ENCODE assay signal across 17 cellular contexts in the genomic region with DNA sequence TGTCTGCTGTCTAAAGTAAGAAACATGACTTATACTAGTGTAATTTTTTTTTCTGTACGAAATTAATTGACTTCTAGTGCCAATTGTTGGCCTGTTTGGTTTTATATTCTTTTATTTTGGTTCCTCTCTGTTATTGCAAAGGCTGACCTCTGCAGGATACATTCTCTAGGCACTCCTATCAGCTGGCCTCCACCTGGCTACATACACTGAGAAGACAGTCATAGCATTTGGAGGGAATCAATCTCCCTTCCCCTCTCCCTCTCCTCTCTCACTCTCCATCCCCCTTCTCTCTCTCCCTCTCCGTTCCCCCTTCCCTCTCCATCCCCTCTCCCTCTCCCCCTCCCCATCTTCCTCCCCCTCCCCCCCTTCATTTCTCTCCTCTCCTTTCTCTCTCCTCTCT.
"Had no signal": no experiment of that assay in that cellular context is flagged by ENCODE, and none has a peak within 500 bp of the region (broad histone marks: within the 10 kb centered on the region; RNA-seq: fewer than 3 reads in every experiment).

No MANE protein-coding gene starts in this region.

- H3K27ac Mint-ChIP-seq: activated CD4-positive, alpha-beta T cell treated with anti-CD3 and anti-CD28 coated beads, Interleukin-2, amount 10 ng/mL, durations not matched to agents 7 days and 5 days; activated naive CD8-positive, alpha-beta T cell had no signal

- H3K27ac ChIP-seq: ovary, psoas muscle, skin epidermis, thoracic aorta, upper lobe of right lung had no signal

- ATAC-seq: psoas muscle, right cardiac atrium, upper lobe of right lung had no signal

- H3K27me3 Mint-ChIP-seq: activated CD4-positive, alpha-beta T cell treated with anti-CD3 and anti-CD28 coated beads, Interleukin-2, amount 10 ng/mL, durations not matched to agents 7 days and 5 days; activated naive CD8-positive, alpha-beta T cell had no signal

- H3K9me3 ChIP-seq: ovary, psoas muscle, thoracic aorta, upper lobe of right lung had no signal

- H3K27me3 ChIP-seq: ovary, upper lobe of right lung had no signal

- H3K4me3 Mint-ChIP-seq: activated CD4-positive, alpha-beta T cell treated with anti-CD3 and anti-CD28 coated beads, Interleukin-2, amount 10 ng/mL, durations not matched to agents 7 days and 5 days; activated naive CD8-positive, alpha-beta T cell had no signal

- H3K4me1 ChIP-seq: psoas muscle, upper lobe of right lung had no signal

- DNase-seq: activated CD4-positive, alpha-beta T cell treated with anti-CD3 and anti-CD28 coated beads, Interleukin-2, amount 10 ng/mL, durations not matched to agents 7 days and 5 days; activated CD4-positive, CD25-positive, alpha-beta regulatory T cell; activated CD8-positive, alpha-beta memory T cell treated with anti-CD3 and anti-CD28 coated beads, Interleukin-2, amount 50 U/mL, for 4 hours; activated gamma-delta T cell treated with Interleukin-2 at 50 U/mL for 16 hours; activated T-cell treated with anti-CD3 and anti-CD28 coated beads, Interleukin-2, amount 50 U/mL, for 48 hours; dermis blood vessel endothelial cell; effector memory CD4-positive, alpha-beta T cell; hypothalamus; ovary; psoas muscle; right cardiac atrium; stimulated activated CD4-positive, alpha-beta T cell treated with anti-CD3 and anti-CD28 coated beads, Interleukin-15, amount 100 ng/mL, for 24 hours; stimulated activated CD4-positive, alpha-beta T cell treated with anti-CD3 and anti-CD28 coated beads, Interleukin-2, amount 100 ng/mL, for 48 hours; upper lobe of right lung had no signal

- H3K36me3 ChIP-seq: ovary, thoracic aorta, upper lobe of right lung had no signal

- H3K4me3 ChIP-seq: ovary, psoas muscle, skin epidermis, thoracic aorta, upper lobe of right lung had no signal

- H3K9me3 Mint-ChIP-seq: activated CD4-positive, alpha-beta T cell treated with anti-CD3 and anti-CD28 coated beads, Interleukin-2, amount 10 ng/mL, durations not matched to agents 7 days and 5 days had no signal
